ENCODE assay signal across 1 cellular context in the genomic region with DNA sequence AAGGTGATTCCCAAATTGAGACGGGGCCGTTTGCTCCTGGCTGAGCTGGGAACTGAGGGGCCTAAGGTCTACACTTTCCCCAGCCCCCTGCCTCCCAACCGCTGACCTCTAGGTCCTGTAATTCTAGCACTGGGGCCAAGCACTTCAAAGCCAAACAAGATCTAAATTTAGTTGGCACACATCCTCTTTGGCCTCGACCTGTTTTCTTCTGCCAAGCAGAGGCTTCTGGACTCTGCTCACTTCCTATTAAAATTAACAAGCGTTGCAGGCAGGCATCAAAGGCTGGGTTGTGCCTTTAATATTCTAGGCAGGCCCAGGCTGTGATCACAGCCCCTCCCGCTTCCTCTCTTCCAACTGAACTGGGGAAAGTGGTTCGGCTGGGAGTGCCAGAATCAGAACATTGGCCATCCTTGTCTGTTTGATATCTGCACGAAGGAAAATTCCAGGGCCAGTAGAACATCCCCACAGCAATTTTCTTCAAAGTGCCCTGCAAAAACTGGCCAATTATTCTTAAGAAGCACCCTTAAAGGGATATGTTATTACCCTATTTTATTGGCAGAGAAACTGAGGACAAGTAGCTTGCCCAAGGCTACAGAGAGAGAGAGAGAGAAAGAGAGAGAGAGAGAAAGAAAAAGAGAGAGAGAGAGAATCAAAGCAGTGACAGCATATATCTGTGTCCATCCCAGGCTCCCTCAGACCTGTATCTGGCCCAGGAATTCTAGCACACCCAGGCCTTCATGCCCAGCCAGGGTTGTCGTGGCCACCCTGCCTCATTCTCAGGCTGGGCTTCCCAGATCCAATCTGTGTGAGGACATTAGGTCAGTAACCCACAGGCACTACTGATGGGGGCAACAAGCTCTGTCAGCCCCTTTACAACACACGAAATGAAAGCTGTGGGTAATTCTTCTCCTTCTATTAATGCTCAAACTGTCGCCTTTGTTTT.
TF ChIP-seq lines count a peak whose summit lies in the region.

No MANE protein-coding gene starts in this region.

TF ChIP-seq in HepG2, 621 proteins besides CTCF, POLR2A, EP300 and RAD21 (continued from another document):
- no peak for TF ChIP-seq ZHX2 (IDR thresholded peaks at IDR 0.05; ENCODE audit: low read depth)
- TF ChIP-seq ZHX2 (CRISPR knock-in tag; IDR thresholded peaks at IDR 0.05; ENCODE audit: borderline replicate concordance), result peak; percentile 21; the same call in 1 of the 2 replicates
